1 cellular context compared by ENCODE assay signal in the genomic region with DNA sequence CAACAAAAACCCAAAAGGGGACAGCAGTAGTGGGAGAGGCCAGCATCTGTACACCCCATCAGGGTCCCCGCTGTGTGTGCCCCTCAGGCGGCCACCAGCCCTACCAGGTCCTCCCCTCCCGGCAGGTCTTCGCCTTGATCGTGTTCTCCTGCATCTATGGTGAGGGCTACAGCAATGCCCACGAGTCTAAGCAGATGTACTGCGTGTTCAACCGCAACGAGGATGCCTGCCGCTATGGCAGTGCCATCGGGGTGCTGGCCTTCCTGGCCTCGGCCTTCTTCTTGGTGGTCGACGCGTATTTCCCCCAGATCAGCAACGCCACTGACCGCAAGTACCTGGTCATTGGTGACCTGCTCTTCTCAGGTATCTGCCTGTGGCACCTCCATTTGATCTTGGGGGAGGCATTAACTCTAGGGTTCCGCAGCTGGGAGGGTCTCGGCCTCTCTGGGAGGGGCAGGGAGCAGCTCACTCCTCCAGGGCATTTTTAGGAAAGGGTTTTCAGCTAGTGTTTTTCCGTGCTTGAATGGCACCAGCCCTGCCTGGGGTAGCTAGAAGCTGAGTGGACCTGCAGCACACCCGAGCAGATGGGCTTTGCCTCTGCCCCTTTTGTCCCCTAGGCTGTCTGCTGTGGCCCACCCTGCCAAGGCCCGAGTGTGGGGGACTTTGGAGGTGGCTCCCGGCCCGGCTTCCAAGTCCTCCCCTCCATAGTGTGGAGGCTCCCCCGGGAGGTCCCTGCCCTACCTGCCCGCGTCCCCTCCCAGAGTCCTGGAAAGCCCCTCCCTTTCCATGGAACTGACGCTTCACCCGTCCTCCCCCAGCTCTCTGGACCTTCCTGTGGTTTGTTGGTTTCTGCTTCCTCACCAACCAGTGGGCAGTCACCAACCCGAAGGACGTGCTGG.
TF ChIP-seq lines count a peak whose summit lies in the region.

No MANE protein-coding gene starts in this region.

TF ChIP-seq in K562, 482 proteins besides CTCF, POLR2A, EP300 and RAD21:
- TF ChIP-seq, protein P1, sequence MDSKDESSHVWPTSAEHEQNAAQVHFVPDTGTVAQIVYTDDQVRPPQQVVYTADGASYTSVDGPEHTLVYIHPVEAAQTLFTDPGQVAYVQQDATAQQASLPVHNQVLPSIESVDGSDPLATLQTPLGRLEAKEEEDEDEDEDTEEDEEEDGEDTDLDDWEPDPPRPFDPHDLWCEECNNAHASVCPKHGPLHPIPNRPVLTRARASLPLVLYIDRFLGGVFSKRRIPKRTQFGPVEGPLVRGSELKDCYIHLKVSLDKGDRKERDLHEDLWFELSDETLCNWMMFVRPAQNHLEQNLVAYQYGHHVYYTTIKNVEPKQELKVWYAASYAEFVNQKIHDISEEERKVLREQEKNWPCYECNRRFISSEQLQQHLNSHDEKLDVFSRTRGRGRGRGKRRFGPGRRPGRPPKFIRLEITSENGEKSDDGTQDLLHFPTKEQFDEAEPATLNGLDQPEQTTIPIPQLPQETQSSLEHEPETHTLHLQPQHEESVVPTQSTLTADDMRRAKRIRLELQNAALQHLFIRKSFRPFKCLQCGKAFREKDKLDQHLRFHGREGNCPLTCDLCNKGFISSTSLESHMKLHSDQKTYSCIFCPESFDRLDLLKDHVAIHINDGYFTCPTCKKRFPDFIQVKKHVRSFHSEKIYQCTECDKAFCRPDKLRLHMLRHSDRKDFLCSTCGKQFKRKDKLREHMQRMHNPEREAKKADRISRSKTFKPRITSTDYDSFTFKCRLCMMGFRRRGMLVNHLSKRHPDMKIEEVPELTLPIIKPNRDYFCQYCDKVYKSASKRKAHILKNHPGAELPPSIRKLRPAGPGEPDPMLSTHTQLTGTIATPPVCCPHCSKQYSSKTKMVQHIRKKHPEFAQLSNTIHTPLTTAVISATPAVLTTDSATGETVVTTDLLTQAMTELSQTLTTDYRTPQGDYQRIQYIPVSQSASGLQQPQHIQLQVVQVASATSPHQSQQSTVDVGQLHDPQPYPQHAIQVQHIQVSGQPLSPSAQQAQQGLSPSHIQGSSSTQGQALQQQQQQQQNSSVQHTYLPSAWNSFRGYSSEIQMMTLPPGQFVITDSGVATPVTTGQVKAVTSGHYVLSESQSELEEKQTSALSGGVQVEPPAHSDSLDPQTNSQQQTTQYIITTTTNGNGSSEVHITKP (IDR thresholded peaks at IDR 0.05; ENCODE audit: partially characterized antibody) = peak; percentile 16
- peak; percentile 45 for TF ChIP-seq RBFOX2 (IDR thresholded peaks at IDR 0.05; ENCODE audit: low read depth, low read length)
- no peak for TF ChIP-seq CBX5 (IDR thresholded peaks at IDR 0.05; ENCODE audit: borderline replicate concordance, low read depth)
- 0 out of 2 replicates have a peak, but pooled peaks have one; percentile 45 for TF ChIP-seq KAT7 (CRISPR knock-in tag; IDR thresholded peaks at IDR 0.05; ENCODE audit: borderline replicate concordance)
- TF ChIP-seq SRSF1 (IDR thresholded peaks at IDR 0.05; ENCODE audit: low read depth, low read length) = no peak
- TF ChIP-seq MAZ (CRISPR knock-in tag; conservative IDR thresholded peaks at IDR 0.05 in 1 of 2, IDR thresholded peaks at IDR 0.05 in 1 of 2) = peak in 1 of 2 experiments; percentile 17; a peak in 1 of 4 replicates
- 0 out of 2 replicates have a peak, but pooled peaks have one; percentile 21 for TF ChIP-seq GABPB1 (CRISPR knock-in tag; IDR thresholded peaks at IDR 0.05)
- TF ChIP-seq POLR2G (IDR thresholded peaks at IDR 0.05; ENCODE audit: low read depth, low read length) = peak; percentile 77
